In the genomic region with DNA sequence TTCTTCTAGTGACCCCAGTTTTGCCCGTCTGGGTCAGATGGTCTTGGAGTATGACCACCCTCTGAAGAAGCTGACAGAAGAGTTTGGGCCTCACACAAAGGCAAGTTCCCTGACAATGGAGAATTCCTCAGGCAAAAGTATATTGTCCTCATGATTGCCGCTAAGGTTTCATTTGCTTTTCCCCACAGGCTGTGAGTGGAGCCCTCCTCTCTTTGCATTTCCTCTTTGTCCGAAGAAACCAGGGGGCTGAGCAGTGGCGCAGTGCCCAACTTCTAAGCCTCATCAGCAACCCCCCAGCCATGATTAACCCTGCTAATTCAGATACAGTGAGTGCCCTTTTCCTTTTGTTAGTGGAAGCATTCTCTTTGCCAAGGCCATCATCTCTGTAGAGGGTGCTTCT, we compare ENCODE assay signal across 1 cellular context.
TF ChIP-seq lines count a peak whose summit lies in the region.

No MANE protein-coding gene starts in this region.

TF ChIP-seq in GM23338, 12 proteins besides CTCF, POLR2A, EP300 and RAD21 (continued from another document):
- no peak for TF ChIP-seq POLR2AphosphoS5 (IDR thresholded peaks at IDR 0.05; ENCODE audit: low read depth)
- no peak for TF ChIP-seq CREB1 (CRISPR knock-in tag; IDR thresholded peaks at IDR 0.05; ENCODE audit: low read depth)
TF ChIP-seq in GM23338: peak in this region for 0.
